In genomic region chr2:201697899-201698298, GRCh38 we compare ENCODE assay signal across 13 cellular contexts. TPM values are rescaled to one million over a fixed set of nuclear protein-coding genes. Genes with fewer than 3 reads are reported as not detected.
A peak's percentile ranks its signal among the peaks of the same experiment; 100 is the strongest.
DNase-seq lines count a peak whose midpoint lies in the region; ATAC-seq, FAIRE-seq and TF ChIP-seq lines count a peak whose summit lies in the region.
"Had no signal": no experiment of that assay in that cellular context is flagged by ENCODE, and none has a peak within 500 bp of the region (broad histone marks: within the 10 kb centered on the region; RNA-seq: fewer than 3 reads in every experiment).

No MANE protein-coding gene starts in this region.

- no peak overlapping the region for H3K4me3 ChIP-seq in thoracic aorta
- no peak overlapping the region for H3K4me3 ChIP-seq in HAP-1
- H3K4me3 ChIP-seq: neural progenitor cell had no signal

- no peaks in the 10 kb centered on the region for H3K9me3 ChIP-seq in thoracic aorta
- H3K9me3 ChIP-seq in HAP-1: no peaks in the 10 kb centered on the region

- no peak for TF ChIP-seq POLR2A in H54 (IDR thresholded peaks at IDR 0.05; ENCODE audit: low read depth, low read length)

- FAIRE-seq in H54 (lab: Jason Lieb, UNC): peak; percentile 60

- no peaks in the 10 kb centered on the region for H3K27me3 ChIP-seq in thoracic aorta (replicated peaks; ENCODE audit: insufficient read depth)
- H3K27me3 ChIP-seq in HAP-1 (ENCODE audit: low read depth): no peaks in the 10 kb centered on the region
- H3K27me3 ChIP-seq: neural progenitor cell had no signal

- ATAC-seq in thoracic aorta (ENCODE audit: insufficient number of reproducible peaks, low FRiP score, low read depth) (no peak), HG03045 (IDR thresholded peaks at IDR 0.05; ENCODE audit: unreplicated experiment) (no peak), HG02884 (IDR thresholded peaks at IDR 0.05; ENCODE audit: unreplicated experiment) (no peak)
- ATAC-seq: activated CD8-positive, alpha-beta memory T cell treated with anti-CD3 and anti-CD28 coated beads, Interleukin-2, amount 10 ng/mL, durations not matched to agents 7 days and 5 days; T-cell had no signal

- in situ Hi-C loops in HAP-1 (cut with MboI; ENCODE audit: low sequenced_read_pairs): no loop called here

- peaks cover 7 to 25% of the 10 kb centered on the region in 2 donors for H3K4me1 ChIP-seq in thoracic aorta (ENCODE audit: control insufficient read depth in 1 of 2, low read depth in 2 of 2)
- peaks cover 19% of the 10 kb centered on the region for H3K4me1 ChIP-seq in HAP-1

- H3K36me3 ChIP-seq in thoracic aorta: peaks cover 3% of the 10 kb centered on the region
- H3K36me3 ChIP-seq in HAP-1 (replicated peaks): no peaks in the 10 kb centered on the region; the same call in 1 of the 2 replicates
- H3K36me3 ChIP-seq: neural progenitor cell had no signal

- TF ChIP-seq CTCF in thoracic aorta (IDR thresholded peaks at IDR 0.05): no peak

- DNase-seq in H54 (ENCODE audit: insufficient read length, low spot score): peak; percentile 17
- DNase-seq in amniotic epithelial cell (ENCODE audit: low read depth): peak; percentile 84
- peak; percentile 70 for DNase-seq in glomerular endothelial cell (ENCODE audit: extremely low read depth, low read depth, low spot score)
- DNase-seq in thoracic aorta (ENCODE audit: low spot score): no peak
- DNase-seq in cortex of kidney (lab: John Stamatoyannopoulos, UW): no peak
- DNase-seq in HAP-1 (ENCODE audit: low spot score in 2 of 2): no peak
- DNase-seq: activated CD8-positive, alpha-beta memory T cell treated with anti-CD3 and anti-CD28 coated beads, Interleukin-2, amount 10 ng/mL, durations not matched to agents 7 days and 5 days; central memory CD4-positive, alpha-beta T cell; NCI-H69; T-cell had no signal

- peak overlapping the region; percentile 28 to 42 for H3K27ac ChIP-seq in thoracic aorta
- H3K27ac ChIP-seq: neural progenitor cell had no signal

RNA-seq across cellular contexts. Expression of gene MPP4, which starts 0.5 kb away (rescaled TPM):
- 24.4 and 40.1 TPM in 2 replicates for total RNA-seq in glomerular endothelial cell
- total RNA-seq in thoracic aorta: 1 to 10 TPM in 1 of 2 donors, not detected in 1; 5.5 TPM
- total RNA-seq: activated CD8-positive, alpha-beta memory T cell treated with anti-CD3 and anti-CD28 coated beads, Interleukin-2, amount 10 ng/mL, durations not matched to agents 7 days and 5 days had no signal

RNA-seq across cellular contexts. Expression of gene TMEM237, which starts 54.6 kb away (rescaled TPM):
- total RNA-seq in glomerular endothelial cell: 18.6 and 21.3 TPM in 2 replicates
- 10 to 100 TPM; 43.2 to 45.6 TPM for total RNA-seq in thoracic aorta

Comparison
In these comparisons a context has a peak if more than half of its experiments do, and no peak if none do; other contexts are left out.
1. DNase-seq: peak in H54 (single experiment), amniotic epithelial cell (single experiment) and glomerular endothelial cell (single experiment); none in thoracic aorta (single experiment), cortex of kidney (single experiment) and HAP-1 (0 of 2).